Comparison of ENCODE assay signal across 14 cellular contexts in the genomic region with DNA sequence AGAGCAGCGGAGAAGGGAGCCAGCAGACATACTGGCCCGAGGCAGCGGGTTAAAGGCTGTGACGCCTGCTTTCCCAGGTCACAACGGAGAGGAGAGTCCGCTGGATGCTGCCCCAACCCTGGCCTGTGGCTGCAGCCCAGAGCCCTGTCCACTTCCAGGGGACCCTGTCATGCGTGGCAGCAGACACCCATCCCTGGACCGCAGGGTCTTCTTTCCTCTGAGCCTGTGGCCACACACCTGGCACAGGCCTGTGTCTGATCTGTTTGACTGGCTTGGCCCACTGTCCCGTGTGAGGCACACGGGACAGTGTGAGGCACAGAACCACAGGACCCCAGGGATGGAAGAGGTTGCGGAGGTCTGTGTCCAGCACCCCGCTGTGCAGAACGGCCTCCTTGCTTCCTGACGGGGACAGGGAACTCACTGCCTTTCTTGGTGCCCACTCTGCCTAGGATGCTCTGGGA.
"Had no signal": no experiment of that assay in that cellular context is flagged by ENCODE, and none has a peak within 500 bp of the region (broad histone marks: within the 10 kb centered on the region; RNA-seq: fewer than 3 reads in every experiment).

No MANE protein-coding gene starts in this region.

- DNase-seq: dermis blood vessel endothelial cell; heart right ventricle; hypothalamus; mucosa of descending colon; ovary; right cardiac atrium; stimulated activated CD4-positive, alpha-beta T cell treated with anti-CD3 and anti-CD28 coated beads, Interleukin-2, amount 100 ng/mL, for 24 hours; stimulated activated naive CD4-positive, alpha-beta T cell; stomach; substantia nigra; transverse colon had no signal

- H3K9me3 ChIP-seq: heart right ventricle, mucosa of descending colon, ovary, stomach, thoracic aorta, transverse colon had no signal

- H3K4me3 ChIP-seq: heart right ventricle, mucosa of descending colon, ovary, stomach, thoracic aorta, transverse colon had no signal

- ATAC-seq: left lobe of liver, mucosa of descending colon, right cardiac atrium had no signal

- H3K36me3 Mint-ChIP-seq: naive thymus-derived CD8-positive, alpha-beta T cell had no signal

- H3K9me3 Mint-ChIP-seq: naive thymus-derived CD8-positive, alpha-beta T cell had no signal

- H3K27me3 ChIP-seq: ovary had no signal

- H3K36me3 ChIP-seq: heart right ventricle, ovary, stomach, thoracic aorta, transverse colon had no signal

- H3K27ac ChIP-seq: heart right ventricle, ovary, stomach, thoracic aorta, transverse colon had no signal
